Comparison of ENCODE assay signal across 23 cellular contexts in genomic region chr4:3717241-3717640, GRCh38. TPM values are rescaled to one million over a fixed set of nuclear protein-coding genes. Genes with fewer than 3 reads are reported as not detected.
"Had no signal": no experiment of that assay in that cellular context is flagged by ENCODE, and none has a peak within 500 bp of the region (broad histone marks: within the 10 kb centered on the region; RNA-seq: fewer than 3 reads in every experiment).

No MANE protein-coding gene starts in this region.

- H3K27ac ChIP-seq: brain microvascular endothelial cell, Peyer's patch, RWPE1 had no signal

- H3K4me1 ChIP-seq: Peyer's patch had no signal

- H3K36me3 ChIP-seq: brain microvascular endothelial cell, Peyer's patch had no signal

- H3K4me3 ChIP-seq: Peyer's patch had no signal

- DNase-seq: activated CD4-positive, alpha-beta memory T cell treated with anti-CD3 and anti-CD28 coated beads for 36 hours; activated CD4-positive, alpha-beta T cell treated with anti-CD3 and anti-CD28 coated beads for 1 hour; activated CD4-positive, alpha-beta T cell treated with anti-CD3 and anti-CD28 coated beads, Interleukin-2, amount 10 ng/mL, durations not matched to agents 7 days and 5 days; activated CD8-positive, alpha-beta memory T cell treated with anti-CD3 and anti-CD28 coated beads, Interleukin-2, amount 50 U/mL, for 4 hours; activated gamma-delta T cell treated with Interleukin-2 at 50 U/mL for 16 hours; activated naive CD4-positive, alpha-beta T cell treated with anti-CD3 and anti-CD28 coated beads, Interleukin-2, amount 10 ng/mL, durations not matched to agents 7 days and 5 days; activated naive CD8-positive, alpha-beta T cell treated with anti-CD3 and anti-CD28 coated beads for 36 hours; activated T-cell treated with anti-CD3 and anti-CD28 coated beads, Interleukin-2, amount 50 U/mL, for 72 hours; brain microvascular endothelial cell; KG1; NCI-H1048; NCI-H146; NCI-H187 treated with DMSO at 0.1 percent for 48 hours; NCI-H2081 treated with DMSO at 0.1 percent for 48 hours; NCI-H446; NCI-H524; Peyer's patch; SHP77 treated with DMSO at 0.1 percent for 48 hours had no signal

- H3K9me3 ChIP-seq: Peyer's patch had no signal

- ATAC-seq: activated T-cell treated with anti-CD3 and anti-CD28 coated beads, Interleukin-2, amount 50 U/mL, for 72 hours; WTC11 had no signal

- H3K27me3 ChIP-seq: brain microvascular endothelial cell, Peyer's patch had no signal

RNA-seq across cellular contexts. Expression of gene ADRA2C, which starts 48.9 kb away (rescaled TPM):
- total RNA-seq: activated CD4-positive, alpha-beta memory T cell treated with anti-CD3 and anti-CD28 coated beads for 36 hours; activated CD4-positive, alpha-beta T cell treated with anti-CD3 and anti-CD28 coated beads, Interleukin-2, amount 10 ng/mL, durations not matched to agents 7 days and 5 days; activated naive CD8-positive, alpha-beta T cell treated with anti-CD3 and anti-CD28 coated beads for 36 hours; activated T-cell treated with anti-CD3 and anti-CD28 coated beads, Interleukin-2, amount 50 U/mL, for 72 hours; activated T-helper 2 cell treated with anti-CD3 and anti-CD28 coated beads, Interferon-gamma antibody, Interleukin-2, Interleukin-4, amounts not matched to agents 10 μg/mL and 5 μg/mL and 100 μg/mL, durations not matched to agents 14 hours and 24 hours and 36 hours; M059J had no signal
- polyA plus RNA-seq: IgD-negative memory B cell had no signal
